ENCODE assay signal across 1 cellular context in genomic region chr10:102678842-102679289, GRCh38.
A peak's percentile ranks its signal among the peaks of the same experiment; 100 is the strongest.
TF ChIP-seq lines count a peak whose summit lies in the region.

No MANE protein-coding gene starts in this region.

TF ChIP-seq in GM23338, 12 proteins besides CTCF, POLR2A, EP300 and RAD21 (continued from another document):
- 0 out of 2 replicates have a peak, but pooled peaks have one; percentile 22 for TF ChIP-seq ZNF462 (CRISPR knock-in tag; IDR thresholded peaks at IDR 0.05)
